ENCODE assay signal across 2 cellular contexts in genomic region chr4:8400641-8401325, GRCh38.
TF ChIP-seq lines count a peak whose summit lies in the region.

No MANE protein-coding gene starts in this region.

TF ChIP-seq in Ishikawa, 13 proteins besides CTCF, POLR2A, EP300 and RAD21:
- TF ChIP-seq EGR1 (IDR thresholded peaks at IDR 0.05) (no peak), USF1 (IDR thresholded peaks at IDR 0.05) (peak; percentile 71)
TF ChIP-seq in Ishikawa: peak in this region for 1.

TF ChIP-seq in H1, 55 proteins besides CTCF, POLR2A, EP300 and RAD21:
- TF ChIP-seq YY1 (IDR thresholded peaks at IDR 0.05; ENCODE audit: low read depth, low read length) = no peak
- TF ChIP-seq CTBP2 (IDR thresholded peaks at IDR 0.05; ENCODE audit: borderline replicate concordance, insufficient read depth, insufficient read length, low read length) = no peak
- TF ChIP-seq USF2 (IDR thresholded peaks at IDR 0.05; ENCODE audit: low read length) = peak; percentile 14; the same call in 1 of the 2 replicates
